In the genomic region with DNA sequence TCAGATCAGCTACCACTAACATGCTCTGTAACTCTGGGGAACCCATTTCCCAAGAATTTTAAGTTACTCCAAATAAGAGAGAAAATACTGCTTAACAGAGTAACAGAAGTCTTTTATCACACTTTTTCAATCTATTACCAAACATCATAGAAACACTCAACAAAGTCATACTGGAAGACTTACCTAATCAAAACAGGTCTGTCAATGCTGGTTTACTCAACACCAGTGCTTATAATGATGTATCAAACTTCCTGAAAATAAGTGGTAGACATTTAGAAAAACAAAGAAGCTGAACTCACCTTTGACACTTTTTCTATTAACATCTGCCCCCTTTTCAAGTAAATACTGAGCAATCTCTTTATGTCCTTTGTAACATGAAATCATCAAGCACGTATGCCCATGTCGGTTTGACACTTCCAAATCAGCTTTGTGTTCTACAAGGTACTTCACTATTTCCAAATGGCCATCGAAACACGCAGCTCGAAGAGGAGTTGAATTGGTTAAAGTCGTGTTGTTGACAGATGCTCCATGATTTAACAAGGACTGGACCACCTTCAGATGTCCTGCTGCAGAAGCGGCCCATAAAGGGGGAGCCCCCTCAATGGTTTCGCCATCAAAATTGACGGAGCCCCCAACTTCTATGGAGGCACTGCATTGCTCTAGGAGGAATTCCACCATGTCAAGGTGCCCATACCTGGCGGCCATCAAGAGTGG, we compare ENCODE assay signal across 2 cellular contexts.
TF ChIP-seq lines count a peak whose summit lies in the region.

No MANE protein-coding gene starts in this region.

TF ChIP-seq in SK-N-SH, 30 proteins besides CTCF, POLR2A, EP300 and RAD21 (continued from another document):
- TF ChIP-seq RFX5 (IDR thresholded peaks at IDR 0.05; ENCODE audit: low read length) (no peak), RXRA (IDR thresholded peaks at IDR 0.05; ENCODE audit: borderline replicate concordance, low read depth) (no peak)
TF ChIP-seq in SK-N-SH: peak in this region for 0.

TF ChIP-seq in SK-N-SH treated with all-trans-retinoic acid at 6 μM for 48 hours, 23 proteins besides CTCF, POLR2A, EP300 and RAD21 (continued from another document):
- TF ChIP-seq, protein P1, sequence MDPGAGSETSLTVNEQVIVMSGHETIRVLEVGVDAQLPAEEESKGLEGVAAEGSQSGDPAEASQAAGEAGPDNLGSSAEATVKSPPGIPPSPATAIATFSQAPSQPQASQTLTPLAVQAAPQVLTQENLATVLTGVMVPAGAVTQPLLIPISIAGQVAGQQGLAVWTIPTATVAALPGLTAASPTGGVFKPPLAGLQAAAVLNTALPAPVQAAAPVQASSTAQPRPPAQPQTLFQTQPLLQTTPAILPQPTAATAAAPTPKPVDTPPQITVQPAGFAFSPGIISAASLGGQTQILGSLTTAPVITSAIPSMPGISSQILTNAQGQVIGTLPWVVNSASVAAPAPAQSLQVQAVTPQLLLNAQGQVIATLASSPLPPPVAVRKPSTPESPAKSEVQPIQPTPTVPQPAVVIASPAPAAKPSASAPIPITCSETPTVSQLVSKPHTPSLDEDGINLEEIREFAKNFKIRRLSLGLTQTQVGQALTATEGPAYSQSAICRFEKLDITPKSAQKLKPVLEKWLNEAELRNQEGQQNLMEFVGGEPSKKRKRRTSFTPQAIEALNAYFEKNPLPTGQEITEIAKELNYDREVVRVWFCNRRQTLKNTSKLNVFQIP (CRISPR knock-in tag; IDR thresholded peaks at IDR 0.05; ENCODE audit: borderline replicate concordance, low read depth): no peak
- TF ChIP-seq ZNF565 (CRISPR knock-in tag; conservative IDR thresholded peaks at IDR 0.05; ENCODE audit: low read depth) (no peak), GLIS3 (CRISPR knock-in tag; IDR thresholded peaks at IDR 0.05) (no peak), ZC3H10 (CRISPR knock-in tag; IDR thresholded peaks at IDR 0.05) (no peak), TCF4 (CRISPR knock-in tag; IDR thresholded peaks at IDR 0.05; ENCODE audit: borderline replicate concordance) (no peak), PPARA (CRISPR knock-in tag; IDR thresholded peaks at IDR 0.05; ENCODE audit: borderline replicate concordance) (no peak), CSDC2 (CRISPR knock-in tag; IDR thresholded peaks at IDR 0.05) (no peak), SNAI2 (CRISPR knock-in tag; IDR thresholded peaks at IDR 0.05) (no peak), ZFP30 (CRISPR knock-in tag; IDR thresholded peaks at IDR 0.05) (no peak), ZFP3 (CRISPR knock-in tag; IDR thresholded peaks at IDR 0.05) (no peak)
- TF ChIP-seq, protein P2, sequence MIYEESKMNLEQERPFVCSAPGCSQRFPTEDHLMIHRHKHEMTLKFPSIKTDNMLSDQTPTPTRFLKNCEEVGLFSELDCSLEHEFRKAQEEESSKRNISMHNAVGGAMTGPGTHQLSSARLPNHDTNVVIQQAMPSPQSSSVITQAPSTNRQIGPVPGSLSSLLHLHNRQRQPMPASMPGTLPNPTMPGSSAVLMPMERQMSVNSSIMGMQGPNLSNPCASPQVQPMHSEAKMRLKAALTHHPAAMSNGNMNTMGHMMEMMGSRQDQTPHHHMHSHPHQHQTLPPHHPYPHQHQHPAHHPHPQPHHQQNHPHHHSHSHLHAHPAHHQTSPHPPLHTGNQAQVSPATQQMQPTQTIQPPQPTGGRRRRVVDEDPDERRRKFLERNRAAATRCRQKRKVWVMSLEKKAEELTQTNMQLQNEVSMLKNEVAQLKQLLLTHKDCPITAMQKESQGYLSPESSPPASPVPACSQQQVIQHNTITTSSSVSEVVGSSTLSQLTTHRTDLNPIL (CRISPR knock-in tag; IDR thresholded peaks at IDR 0.05; ENCODE audit: low read depth): no peak
- TF ChIP-seq, protein P3, sequence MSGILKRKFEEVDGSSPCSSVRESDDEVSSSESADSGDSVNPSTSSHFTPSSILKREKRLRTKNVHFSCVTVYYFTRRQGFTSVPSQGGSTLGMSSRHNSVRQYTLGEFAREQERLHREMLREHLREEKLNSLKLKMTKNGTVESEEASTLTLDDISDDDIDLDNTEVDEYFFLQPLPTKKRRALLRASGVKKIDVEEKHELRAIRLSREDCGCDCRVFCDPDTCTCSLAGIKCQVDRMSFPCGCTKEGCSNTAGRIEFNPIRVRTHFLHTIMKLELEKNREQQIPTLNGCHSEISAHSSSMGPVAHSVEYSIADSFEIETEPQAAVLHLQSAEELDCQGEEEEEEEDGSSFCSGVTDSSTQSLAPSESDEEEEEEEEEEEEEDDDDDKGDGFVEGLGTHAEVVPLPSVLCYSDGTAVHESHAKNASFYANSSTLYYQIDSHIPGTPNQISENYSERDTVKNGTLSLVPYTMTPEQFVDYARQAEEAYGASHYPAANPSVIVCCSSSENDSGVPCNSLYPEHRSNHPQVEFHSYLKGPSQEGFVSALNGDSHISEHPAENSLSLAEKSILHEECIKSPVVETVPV (CRISPR knock-in tag; IDR thresholded peaks at IDR 0.05): no peak
- TF ChIP-seq, protein P4, sequence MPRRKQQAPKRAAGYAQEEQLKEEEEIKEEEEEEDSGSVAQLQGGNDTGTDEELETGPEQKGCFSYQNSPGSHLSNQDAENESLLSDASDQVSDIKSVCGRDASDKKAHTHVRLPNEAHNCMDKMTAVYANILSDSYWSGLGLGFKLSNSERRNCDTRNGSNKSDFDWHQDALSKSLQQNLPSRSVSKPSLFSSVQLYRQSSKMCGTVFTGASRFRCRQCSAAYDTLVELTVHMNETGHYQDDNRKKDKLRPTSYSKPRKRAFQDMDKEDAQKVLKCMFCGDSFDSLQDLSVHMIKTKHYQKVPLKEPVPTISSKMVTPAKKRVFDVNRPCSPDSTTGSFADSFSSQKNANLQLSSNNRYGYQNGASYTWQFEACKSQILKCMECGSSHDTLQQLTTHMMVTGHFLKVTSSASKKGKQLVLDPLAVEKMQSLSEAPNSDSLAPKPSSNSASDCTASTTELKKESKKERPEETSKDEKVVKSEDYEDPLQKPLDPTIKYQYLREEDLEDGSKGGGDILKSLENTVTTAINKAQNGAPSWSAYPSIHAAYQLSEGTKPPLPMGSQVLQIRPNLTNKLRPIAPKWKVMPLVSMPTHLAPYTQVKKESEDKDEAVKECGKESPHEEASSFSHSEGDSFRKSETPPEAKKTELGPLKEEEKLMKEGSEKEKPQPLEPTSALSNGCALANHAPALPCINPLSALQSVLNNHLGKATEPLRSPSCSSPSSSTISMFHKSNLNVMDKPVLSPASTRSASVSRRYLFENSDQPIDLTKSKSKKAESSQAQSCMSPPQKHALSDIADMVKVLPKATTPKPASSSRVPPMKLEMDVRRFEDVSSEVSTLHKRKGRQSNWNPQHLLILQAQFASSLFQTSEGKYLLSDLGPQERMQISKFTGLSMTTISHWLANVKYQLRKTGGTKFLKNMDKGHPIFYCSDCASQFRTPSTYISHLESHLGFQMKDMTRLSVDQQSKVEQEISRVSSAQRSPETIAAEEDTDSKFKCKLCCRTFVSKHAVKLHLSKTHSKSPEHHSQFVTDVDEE (CRISPR knock-in tag; IDR thresholded peaks at IDR 0.05): no peak
